ENCODE assay signal across 9 cellular contexts in genomic region chr1:21337459-21337930, GRCh38. TPM values are rescaled to one million over a fixed set of nuclear protein-coding genes. Genes with fewer than 3 reads are reported as not detected.
DNase-seq lines count a peak whose midpoint lies in the region; ATAC-seq and TF ChIP-seq lines count a peak whose summit lies in the region.
"Had no signal": no experiment of that assay in that cellular context is flagged by ENCODE, and none has a peak within 500 bp of the region (broad histone marks: within the 10 kb centered on the region; RNA-seq: fewer than 3 reads in every experiment).

No MANE protein-coding gene starts in this region.

- peaks cover 4% of the 10 kb centered on the region for H3K36me3 Mint-ChIP-seq in CD4-positive, CD25-positive, alpha-beta regulatory T cell
- H3K36me3 Mint-ChIP-seq in IgD-negative memory B cell (no peaks in the 10 kb centered on the region), progenitor cell of endocrine pancreas (ENCODE audit: insufficient read depth) (no peaks in the 10 kb centered on the region)

- H3K27me3 ChIP-seq in CD4-positive, CD25-positive, alpha-beta regulatory T cell (ENCODE audit: control insufficient read depth, insufficient read depth, low read length): no peaks in the 10 kb centered on the region
- H3K27me3 ChIP-seq in brain microvascular endothelial cell (replicated peaks): no peaks in the 10 kb centered on the region
- no peaks in the 10 kb centered on the region for H3K27me3 ChIP-seq in effector memory CD4-positive, alpha-beta T cell (replicated peaks; ENCODE audit: control insufficient read depth, insufficient read depth, low read length, poor library complexity, severe bottlenecking)

- H3K4me1 Mint-ChIP-seq in CD4-positive, CD25-positive, alpha-beta regulatory T cell: peaks cover 6 to 94% (median 58%) of the 10 kb centered on the region in 4 donors
- H3K4me1 Mint-ChIP-seq in IgD-negative memory B cell: peaks cover 48 to 58% (median 58%) of the 10 kb centered on the region in 3 donors
- peaks cover 68% of the 10 kb centered on the region for H3K4me1 Mint-ChIP-seq in progenitor cell of endocrine pancreas (ENCODE audit: low read depth)

- H3K9me3 ChIP-seq in CD4-positive, CD25-positive, alpha-beta regulatory T cell (ENCODE audit: control insufficient read depth in 2 of 2, low read length in 2 of 2): no peaks in the 10 kb centered on the region
- H3K9me3 ChIP-seq in effector memory CD4-positive, alpha-beta T cell (ENCODE audit: control insufficient read depth, low read length): no peaks in the 10 kb centered on the region

- in situ Hi-C loops in brain microvascular endothelial cell (cut with HindIII; ENCODE audit: low pct_ligation_motif_present, low sequenced_read_pairs): loop anchor here (5.0 kb wide), 1 partner anchor 75 kb away; no protein-coding TSS in a partner anchor

- TF ChIP-seq CTCF in brain microvascular endothelial cell (IDR thresholded peaks at IDR 0.05; ENCODE audit: low read depth, low read length, missing control alignments): no peak
- TF ChIP-seq CTCF in progenitor cell of endocrine pancreas (IDR thresholded peaks at IDR 0.05; ENCODE audit: unreplicated experiment): no peak
- TF ChIP-seq CTCF in foreskin fibroblast (IDR thresholded peaks at IDR 0.05; ENCODE audit: low read depth, low read length): no peak

- no peaks in the 10 kb centered on the region for H3K36me3 ChIP-seq in CD4-positive, CD25-positive, alpha-beta regulatory T cell (ENCODE audit: control insufficient read depth, insufficient read depth, low read length)
- no peaks in the 10 kb centered on the region for H3K36me3 ChIP-seq in brain microvascular endothelial cell (replicated peaks)
- H3K36me3 ChIP-seq in effector memory CD4-positive, alpha-beta T cell (ENCODE audit: control insufficient read depth, insufficient read depth, low read length): no peaks in the 10 kb centered on the region

- no peak overlapping the region for H3K4me3 ChIP-seq in CD4-positive, CD25-positive, alpha-beta regulatory T cell (ENCODE audit: low read depth, low read length)
- H3K4me3 ChIP-seq in brain microvascular endothelial cell (ENCODE audit: low read depth, low read length): no peak overlapping the region
- H3K4me3 ChIP-seq in foreskin fibroblast (ENCODE audit: low read depth in 1 of 2, low read length in 2 of 2): no peak overlapping the region
- no peak overlapping the region for H3K4me3 ChIP-seq in effector memory CD4-positive, alpha-beta T cell (ENCODE audit: insufficient read depth, low read depth, low read length, poor library complexity, severe bottlenecking)

- H3K9me3 Mint-ChIP-seq in CD4-positive, CD25-positive, alpha-beta regulatory T cell: no peaks in the 10 kb centered on the region
- no peaks in the 10 kb centered on the region for H3K9me3 Mint-ChIP-seq in IgD-negative memory B cell
- no peaks in the 10 kb centered on the region for H3K9me3 Mint-ChIP-seq in progenitor cell of endocrine pancreas (ENCODE audit: low read depth)

- H3K27ac ChIP-seq in CD4-positive, CD25-positive, alpha-beta regulatory T cell (ENCODE audit: insufficient read depth, low read length, poor library complexity, severe bottlenecking): no peak overlapping the region
- peak overlapping the region; percentile 31 for H3K27ac ChIP-seq in brain microvascular endothelial cell
- no peak overlapping the region for H3K27ac ChIP-seq in effector memory CD4-positive, alpha-beta T cell (ENCODE audit: insufficient read depth, low read length, poor library complexity, severe bottlenecking)

- DNase-seq in CD4-positive, CD25-positive, alpha-beta regulatory T cell: no peak
- DNase-seq in brain microvascular endothelial cell: no peak
- no peak for DNase-seq in progenitor cell of endocrine pancreas (ENCODE audit: low spot score, unreplicated experiment)
- DNase-seq in foreskin fibroblast: no peak
- no peak for DNase-seq in anterior cingulate cortex (lab: John Stamatoyannopoulos, UW)
- no peak for DNase-seq in effector memory CD4-positive, alpha-beta T cell
- DNase-seq: NCI-H187 had no signal

- H3K27me3 Mint-ChIP-seq in CD4-positive, CD25-positive, alpha-beta regulatory T cell: no peaks in the 10 kb centered on the region
- H3K27me3 Mint-ChIP-seq in IgD-negative memory B cell (peaks cover 5% of the 10 kb centered on the region), progenitor cell of endocrine pancreas (no peaks in the 10 kb centered on the region)

- H3K4me1 ChIP-seq in CD4-positive, CD25-positive, alpha-beta regulatory T cell (ENCODE audit: control insufficient read depth, insufficient read depth, low read length, poor library complexity, severe bottlenecking): peaks cover 72% of the 10 kb centered on the region
- peaks cover 53% of the 10 kb centered on the region for H3K4me1 ChIP-seq in effector memory CD4-positive, alpha-beta T cell (ENCODE audit: control insufficient read depth, insufficient read depth, low read length, poor library complexity, severe bottlenecking)

- ATAC-seq in CD4-positive, CD25-positive, alpha-beta regulatory T cell (ENCODE audit: low read depth in 2 of 2): no peak
- ATAC-seq in HG02610 (IDR thresholded peaks at IDR 0.05; ENCODE audit: unreplicated experiment): no peak

- H3K27ac Mint-ChIP-seq in CD4-positive, CD25-positive, alpha-beta regulatory T cell: peak overlapping the region in 1 of 3 donors; percentile 25
- peak overlapping the region; percentile 86 to 89 (median 87) for H3K27ac Mint-ChIP-seq in IgD-negative memory B cell
- peak overlapping the region; percentile 94 for H3K27ac Mint-ChIP-seq in progenitor cell of endocrine pancreas

- H3K4me3 Mint-ChIP-seq in CD4-positive, CD25-positive, alpha-beta regulatory T cell: peak overlapping the region in 3 of 4 donors; percentile 19 to 78 (median 61)
- peak overlapping the region in 2 of 4 donors; percentile 79 to 97 for H3K4me3 Mint-ChIP-seq in IgD-negative memory B cell
- H3K4me3 Mint-ChIP-seq in progenitor cell of endocrine pancreas (ENCODE audit: low read depth): no peak overlapping the region

RNA-seq across cellular contexts. Expression of gene ECE1, which starts 47.2 kb away (rescaled TPM):
- total RNA-seq in CD4-positive, CD25-positive, alpha-beta regulatory T cell: 140 TPM
- polyA plus RNA-seq in CD4-positive, CD25-positive, alpha-beta regulatory T cell: 10 to 100 TPM; 25.7 to 32.3 (median 27.7) TPM
- 58.6 TPM for polyA plus RNA-seq in IgD-negative memory B cell
- 200 and 217 TPM in 2 replicates for total RNA-seq in progenitor cell of endocrine pancreas
